ENCODE assay signal across 1 cellular context in the genomic region with DNA sequence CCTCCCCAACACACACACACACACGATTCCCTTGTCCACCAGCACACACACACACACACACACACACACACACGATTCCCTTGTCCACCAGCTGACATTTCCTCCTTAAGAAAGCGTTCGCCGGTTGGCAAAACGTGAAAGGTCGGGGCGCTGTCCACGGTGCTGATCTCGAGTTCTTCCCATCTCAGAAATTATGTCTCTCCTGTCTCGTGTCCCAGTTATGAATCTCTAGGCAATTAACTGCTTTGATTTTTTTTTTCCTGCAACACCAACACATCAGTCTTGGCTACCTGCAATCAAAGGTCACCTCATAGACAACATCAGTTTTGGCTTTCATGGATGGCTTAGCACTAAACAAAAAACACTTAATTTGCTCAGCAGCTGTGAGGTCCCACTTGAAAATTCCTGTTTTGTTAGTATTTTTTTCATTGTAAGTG.
A peak's percentile ranks its signal among the peaks of the same experiment; 100 is the strongest.
TF ChIP-seq lines count a peak whose summit lies in the region.

No MANE protein-coding gene starts in this region.

TF ChIP-seq in IMR-90, 13 proteins besides CTCF, POLR2A, EP300 and RAD21:
- TF ChIP-seq FOS (IDR thresholded peaks at IDR 0.05; ENCODE audit: low read depth, low read length) (no peak), RFX5 (IDR thresholded peaks at IDR 0.05; ENCODE audit: low read depth, low read length) (no peak), MXI1 (IDR thresholded peaks at IDR 0.05; ENCODE audit: borderline replicate concordance, low read depth, low read length) (peak; percentile 55; the same call in 1 of the 2 replicates), MAZ (IDR thresholded peaks at IDR 0.05; ENCODE audit: borderline replicate concordance, low read depth, low read length) (0 out of 2 replicates have a peak, but pooled peaks have one; percentile 16), NFE2L2 (IDR thresholded peaks at IDR 0.05; ENCODE audit: low read depth, low read length) (no peak), CEBPB (IDR thresholded peaks at IDR 0.05; ENCODE audit: low read depth, low read length) (no peak), MAFK (IDR thresholded peaks at IDR 0.05; ENCODE audit: low read depth, low read length) (no peak), RCOR1 (IDR thresholded peaks at IDR 0.05; ENCODE audit: insufficient replicate concordance, low read length) (peak; percentile 76), SMC3 (IDR thresholded peaks at IDR 0.05; ENCODE audit: low read depth, low read length) (no peak), CHD1 (IDR thresholded peaks at IDR 0.05; ENCODE audit: low read depth, low read length) (no peak), BHLHE40 (IDR thresholded peaks at IDR 0.05; ENCODE audit: low read depth, low read length) (0 out of 2 replicates have a peak, but pooled peaks have one; percentile 26)
- TF ChIP-seq, protein P1, sequence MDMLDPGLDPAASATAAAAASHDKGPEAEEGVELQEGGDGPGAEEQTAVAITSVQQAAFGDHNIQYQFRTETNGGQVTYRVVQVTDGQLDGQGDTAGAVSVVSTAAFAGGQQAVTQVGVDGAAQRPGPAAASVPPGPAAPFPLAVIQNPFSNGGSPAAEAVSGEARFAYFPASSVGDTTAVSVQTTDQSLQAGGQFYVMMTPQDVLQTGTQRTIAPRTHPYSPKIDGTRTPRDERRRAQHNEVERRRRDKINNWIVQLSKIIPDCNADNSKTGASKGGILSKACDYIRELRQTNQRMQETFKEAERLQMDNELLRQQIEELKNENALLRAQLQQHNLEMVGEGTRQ (IDR thresholded peaks at IDR 0.05; ENCODE audit: low read depth, low read length) = no peak
- TF ChIP-seq, protein P2, sequence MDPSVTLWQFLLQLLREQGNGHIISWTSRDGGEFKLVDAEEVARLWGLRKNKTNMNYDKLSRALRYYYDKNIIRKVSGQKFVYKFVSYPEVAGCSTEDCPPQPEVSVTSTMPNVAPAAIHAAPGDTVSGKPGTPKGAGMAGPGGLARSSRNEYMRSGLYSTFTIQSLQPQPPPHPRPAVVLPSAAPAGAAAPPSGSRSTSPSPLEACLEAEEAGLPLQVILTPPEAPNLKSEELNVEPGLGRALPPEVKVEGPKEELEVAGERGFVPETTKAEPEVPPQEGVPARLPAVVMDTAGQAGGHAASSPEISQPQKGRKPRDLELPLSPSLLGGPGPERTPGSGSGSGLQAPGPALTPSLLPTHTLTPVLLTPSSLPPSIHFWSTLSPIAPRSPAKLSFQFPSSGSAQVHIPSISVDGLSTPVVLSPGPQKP (IDR thresholded peaks at IDR 0.05; ENCODE audit: borderline replicate concordance, low read depth, low read length) = no peak
